Comparison of ENCODE assay signal across 19 cellular contexts in the genomic region with DNA sequence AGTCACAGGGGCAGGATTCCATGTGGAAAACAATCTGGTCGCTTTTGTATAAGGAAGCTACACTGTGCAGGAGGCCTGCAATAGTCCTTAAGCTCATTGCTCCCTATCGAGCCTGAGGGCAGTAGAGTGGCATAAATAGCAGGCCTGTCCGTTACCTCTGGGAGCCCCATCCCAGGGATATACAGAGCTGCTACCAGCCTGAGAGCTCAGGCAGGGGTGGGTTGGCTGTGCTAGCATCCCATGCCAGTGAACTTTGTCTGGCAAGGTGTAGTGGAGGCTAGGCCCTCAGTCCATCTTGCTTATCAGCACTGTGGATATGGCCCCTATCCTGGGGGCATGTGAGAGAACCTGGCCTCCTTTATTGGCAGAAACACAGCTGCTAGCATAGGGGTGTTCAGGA. TPM values are rescaled to one million over a fixed set of nuclear protein-coding genes. Genes with fewer than 3 reads are reported as not detected.
A peak's percentile ranks its signal among the peaks of the same experiment; 100 is the strongest.
DNase-seq lines count a peak whose midpoint lies in the region; ATAC-seq, FAIRE-seq and TF ChIP-seq lines count a peak whose summit lies in the region.
"Had no signal": no experiment of that assay in that cellular context is flagged by ENCODE, and none has a peak within 500 bp of the region (broad histone marks: within the 10 kb centered on the region; RNA-seq: fewer than 3 reads in every experiment).

No MANE protein-coding gene starts in this region.

- TF ChIP-seq CTCF in natural killer cell (IDR thresholded peaks at IDR 0.05) (no peak), PC-3 (conservative IDR thresholded peaks at IDR 0.05; ENCODE audit: low read depth, low read length) (no peak)

- H3K9me3 ChIP-seq in PC-3 (ENCODE audit: low read length), result no peaks in the 10 kb centered on the region
- H3K9me3 ChIP-seq in aorta (ENCODE audit: control insufficient read depth, low read length), result peaks cover 2% of the 10 kb centered on the region
- peaks cover 3% of the 10 kb centered on the region for H3K9me3 ChIP-seq in small intestine (ENCODE audit: control insufficient read depth, low read depth)
- H3K9me3 ChIP-seq: A549, Caco-2 had no signal

- no peak overlapping the region for H2AFZ ChIP-seq in PC-3 (ENCODE audit: low read length)

- intact Hi-C loops in natural killer cell (cut with micrococcal nuclease), result no loop called here
- intact Hi-C loops in PC-3 (cut with micrococcal nuclease), result loop anchor here (5.0 kb wide), 1 partner anchor 56 kb away; no protein-coding TSS in a partner anchor
- intact Hi-C loops in aorta (cut with DNase I), result no loop called here
- intact Hi-C loops in cardiac septum (cut with DNase I), result no loop called here
- intact Hi-C loops in activated naive CD4-positive, alpha-beta T cell treated with anti-CD3 and anti-CD28 coated beads for 36 hours (cut with micrococcal nuclease), result no loop called here

- H3K27ac ChIP-seq in PC-3 (ENCODE audit: low read length), result no peak overlapping the region
- H3K27ac ChIP-seq in aorta (ENCODE audit: low read depth in 1 of 2, low read length in 2 of 2), result no peak overlapping the region
- no peak overlapping the region for H3K27ac ChIP-seq in small intestine (ENCODE audit: low read depth in 1 of 2, low read length in 1 of 2)
- H3K27ac ChIP-seq: 22Rv1, A549, C4-2B had no signal

- H3K79me2 ChIP-seq in PC-3 (ENCODE audit: low read length), result no peaks in the 10 kb centered on the region

- DNase-seq in natural killer cell treated with Interleukin-12 subunit alpha and Interleukin-12 subunit beta and Interleukin-15 and Interleukin-18, amount 100 ng/mL, for 72 hours (ENCODE audit: low spot score), result no peak
- DNase-seq in natural killer cell (no peak), PC-3 (no peak), ecto neural progenitor cell (ENCODE audit: low spot score) (peak; percentile 40), aorta (no peak), cardiac septum (ENCODE audit: low spot score) (no peak), small intestine (no peak)
- no peak for DNase-seq in activated naive CD4-positive, alpha-beta T cell treated with anti-CD3 and anti-CD28 coated beads for 36 hours
- DNase-seq: AML-193; Caco-2; CD4-positive, alpha-beta T cell; HCEC 1CT had no signal

- no peaks in the 10 kb centered on the region for H3K36me3 Mint-ChIP-seq in natural killer cell treated with Interleukin-12 subunit alpha and Interleukin-12 subunit beta and Interleukin-15 and Interleukin-18, amount 100 ng/mL, for 72 hours
- no peaks in the 10 kb centered on the region for H3K36me3 Mint-ChIP-seq in natural killer cell
- no peaks in the 10 kb centered on the region for H3K36me3 Mint-ChIP-seq in activated naive CD4-positive, alpha-beta T cell treated with anti-CD3 and anti-CD28 coated beads for 36 hours (ENCODE audit: low read depth)

- no peaks in the 10 kb centered on the region for H3K9me2 ChIP-seq in PC-3 (replicated peaks; ENCODE audit: low read length)

- WGBS in aorta, 2 donors, result 88 to 92% methylated on average over 3 of the region's 3 CpGs
- WGBS in small intestine, 3 donors, result 81 to 90% (median 81%) methylated on average over 3 of the region's 3 CpGs

- H3K4me2 ChIP-seq in PC-3 (ENCODE audit: low read length), result no peak overlapping the region
- H3K4me2 ChIP-seq: A549 had no signal

- ATAC-seq in natural killer cell treated with Interleukin-12 subunit alpha and Interleukin-12 subunit beta and Interleukin-15 and Interleukin-18, amount 100 ng/mL, for 72 hours, result peak; percentile 31 to 52
- ATAC-seq in natural killer cell (no peak), PC-3 (peak; percentile 16), aorta (ENCODE audit: low FRiP score) (peak; percentile 26)
- ATAC-seq: A549 had no signal

- H3K4me3 ChIP-seq in PC-3 (ENCODE audit: low read length) (no peak overlapping the region), aorta (ENCODE audit: low read length in 2 of 2) (no peak overlapping the region), small intestine (ENCODE audit: low read depth in 1 of 2, low read length in 2 of 2) (no peak overlapping the region)
- H3K4me3 ChIP-seq: A549 had no signal

- peaks cover 7 to 8% of the 10 kb centered on the region in 2 donors for H3K4me1 Mint-ChIP-seq in natural killer cell treated with Interleukin-12 subunit alpha and Interleukin-12 subunit beta and Interleukin-15 and Interleukin-18, amount 100 ng/mL, for 72 hours (ENCODE audit: low read depth in 2 of 2)
- peaks cover 7 to 9% of the 10 kb centered on the region in 2 donors for H3K4me1 Mint-ChIP-seq in natural killer cell
- no peaks in the 10 kb centered on the region for H3K4me1 Mint-ChIP-seq in activated naive CD4-positive, alpha-beta T cell treated with anti-CD3 and anti-CD28 coated beads for 36 hours (ENCODE audit: low read depth)

- no peak overlapping the region for H3K27ac Mint-ChIP-seq in natural killer cell treated with Interleukin-12 subunit alpha and Interleukin-12 subunit beta and Interleukin-15 and Interleukin-18, amount 100 ng/mL, for 72 hours
- H3K27ac Mint-ChIP-seq in natural killer cell, result no peak overlapping the region
- H3K27ac Mint-ChIP-seq in activated naive CD4-positive, alpha-beta T cell treated with anti-CD3 and anti-CD28 coated beads for 36 hours, result no peak overlapping the region
- H3K27ac Mint-ChIP-seq: CD4-positive, alpha-beta T cell had no signal

- no peaks in the 10 kb centered on the region for H4K20me1 ChIP-seq in PC-3 (ENCODE audit: low read length)

- peaks cover 26% of the 10 kb centered on the region for H3K27me3 ChIP-seq in PC-3 (ENCODE audit: low read length)
- H3K27me3 ChIP-seq in aorta (ENCODE audit: control insufficient read depth in 1 of 2, insufficient read depth in 2 of 2, low read length in 1 of 2), result no peaks in the 10 kb centered on the region
- H3K27me3 ChIP-seq in small intestine (ENCODE audit: control insufficient read depth in 2 of 2, insufficient read depth in 2 of 2, low read length in 2 of 2), result no peaks in the 10 kb centered on the region

- POLR2A ChIA-PET in PC-3 (lab: Charles Lee; ENCODE audit: unreplicated experiment), result no interaction called here

- no peaks in the 10 kb centered on the region for H3K4me1 ChIP-seq in PC-3 (ENCODE audit: insufficient read depth, low read length)
- H3K4me1 ChIP-seq in aorta (ENCODE audit: control insufficient read depth in 1 of 2, insufficient read depth in 2 of 2, low read length in 2 of 2), result no peaks in the 10 kb centered on the region
- no peaks in the 10 kb centered on the region for H3K4me1 ChIP-seq in small intestine (ENCODE audit: control insufficient read depth in 2 of 2, insufficient read depth in 1 of 2, low read depth in 1 of 2, low read length in 1 of 2)
- H3K4me1 ChIP-seq: A549, Caco-2 had no signal

- H3K9me3 Mint-ChIP-seq in natural killer cell treated with Interleukin-12 subunit alpha and Interleukin-12 subunit beta and Interleukin-15 and Interleukin-18, amount 100 ng/mL, for 72 hours, result no peaks in the 10 kb centered on the region
- H3K9me3 Mint-ChIP-seq in natural killer cell, result no peaks in the 10 kb centered on the region
- peaks cover 2% of the 10 kb centered on the region for H3K9me3 Mint-ChIP-seq in activated naive CD4-positive, alpha-beta T cell treated with anti-CD3 and anti-CD28 coated beads for 36 hours

- H3K4me3 Mint-ChIP-seq in natural killer cell treated with Interleukin-12 subunit alpha and Interleukin-12 subunit beta and Interleukin-15 and Interleukin-18, amount 100 ng/mL, for 72 hours, result no peak overlapping the region
- H3K4me3 Mint-ChIP-seq in natural killer cell, result no peak overlapping the region
- no peak overlapping the region for H3K4me3 Mint-ChIP-seq in activated naive CD4-positive, alpha-beta T cell treated with anti-CD3 and anti-CD28 coated beads for 36 hours
- H3K4me3 Mint-ChIP-seq: CD4-positive, alpha-beta T cell had no signal

- BruUV-seq in PC-3 (replicated peaks; lab: Mats Ljungman, UMichigan), result no TSS peak

- no peak for FAIRE-seq in small intestine (lab: Jason Lieb, UNC)
- FAIRE-seq: A549, D721Med, H54 had no signal

- H3F3A ChIP-seq in PC-3 (ENCODE audit: low read length, unreplicated experiment), result no peaks in the 10 kb centered on the region

- H3K36me3 ChIP-seq in PC-3 (ENCODE audit: low read depth, low read length) (no peaks in the 10 kb centered on the region), aorta (ENCODE audit: control insufficient read depth in 1 of 2, insufficient read depth in 2 of 2, low read length in 1 of 2) (no peaks in the 10 kb centered on the region), small intestine (ENCODE audit: control insufficient read depth in 2 of 2, insufficient read depth in 2 of 2, low read length in 2 of 2) (no peaks in the 10 kb centered on the region)

- H3K9ac ChIP-seq in PC-3 (ENCODE audit: low read length), result no peak overlapping the region

- CTCF ChIA-PET in PC-3 (lab: Charles Lee), result interaction anchor here (0.7 kb wide), 1 partner anchor 56 kb away, joined by 7 read pairs; no protein-coding TSS in a partner anchor
- CTCF ChIA-PET in activated naive CD4-positive, alpha-beta T cell treated with anti-CD3 and anti-CD28 coated beads for 36 hours (lab: Charles Lee), result no interaction called here

- peaks cover 0 to 6% of the 10 kb centered on the region in 2 donors for H3K27me3 Mint-ChIP-seq in natural killer cell treated with Interleukin-12 subunit alpha and Interleukin-12 subunit beta and Interleukin-15 and Interleukin-18, amount 100 ng/mL, for 72 hours
- peaks cover 0 to 6% of the 10 kb centered on the region in 2 donors for H3K27me3 Mint-ChIP-seq in natural killer cell (ENCODE audit: low read depth in 2 of 2)
- H3K27me3 Mint-ChIP-seq in activated naive CD4-positive, alpha-beta T cell treated with anti-CD3 and anti-CD28 coated beads for 36 hours (ENCODE audit: low read depth), result peaks cover 5% of the 10 kb centered on the region

RNA-seq across cellular contexts. Expression of a gene that starts 47.7 kb away (rescaled TPM):
- total RNA-seq in natural killer cell treated with Interleukin-12 subunit alpha and Interleukin-12 subunit beta and Interleukin-15 and Interleukin-18, amount 100 ng/mL, for 72 hours, result not detected
- not detected for total RNA-seq in natural killer cell
- total RNA-seq in PC-3 (2014; rRNA removed), result not detected in 2 replicates
- under 1 TPM in 1 of 2 donors, not detected in 1; 0.75 TPM for total RNA-seq in aorta
- polyA plus RNA-seq in aorta, result not detected
- total RNA-seq in cardiac septum, result not detected
- not detected for polyA plus RNA-seq in small intestine
- not detected for total RNA-seq in activated naive CD4-positive, alpha-beta T cell treated with anti-CD3 and anti-CD28 coated beads for 36 hours
- total RNA-seq: Caco-2; CD4-positive, alpha-beta T cell; HT-29 had no signal
- polyA plus RNA-seq: A549, BJ had no signal

Comparison
In these comparisons a context has a peak if more than half of its experiments do, and no peak if none do; other contexts are left out.
1. ATAC-seq: peak in natural killer cell treated with Interleukin-12 subunit alpha and Interleukin-12 subunit beta and Interleukin-15 and Interleukin-18, amount 100 ng/mL, for 72 hours (2 of 2), PC-3 (single experiment) and aorta (single experiment); none in natural killer cell (0 of 3).